In genomic region chr9:104746798-104747197, GRCh38 we compare ENCODE assay signal across 8 cellular contexts. TPM values are rescaled to one million over a fixed set of nuclear protein-coding genes. Genes with fewer than 3 reads are reported as not detected.
DNase-seq lines count a peak whose midpoint lies in the region; ATAC-seq lines count a peak whose summit lies in the region.

No MANE protein-coding gene starts in this region.

- WGBS in thymus, result 3% methylated on average over 1 of the region's 1 CpG

- H3K27me3 Mint-ChIP-seq in activated T-cell treated with anti-CD3 and anti-CD28 coated beads, Interleukin-2, amount 50 U/mL, for 24 hours, result no peaks in the 10 kb centered on the region
- no peaks in the 10 kb centered on the region for H3K27me3 Mint-ChIP-seq in activated naive CD8-positive, alpha-beta T cell

- H3K36me3 Mint-ChIP-seq in activated T-cell treated with anti-CD3 and anti-CD28 coated beads, Interleukin-2, amount 50 U/mL, for 24 hours (ENCODE audit: low read depth), result peaks cover 21% of the 10 kb centered on the region
- H3K36me3 Mint-ChIP-seq in activated naive CD8-positive, alpha-beta T cell, result peaks cover 3% of the 10 kb centered on the region

- H3K4me1 ChIP-seq in thymus (ENCODE audit: control insufficient read depth, insufficient read depth, low read length), result peaks cover 7% of the 10 kb centered on the region

- H3K27ac ChIP-seq in thymus (ENCODE audit: low read depth), result peak overlapping the region; percentile 92

- H3K4me3 Mint-ChIP-seq in activated T-cell treated with anti-CD3 and anti-CD28 coated beads, Interleukin-2, amount 50 U/mL, for 24 hours, result peak overlapping the region; percentile 98
- peak overlapping the region; percentile 99 for H3K4me3 Mint-ChIP-seq in activated naive CD8-positive, alpha-beta T cell

- H3K9me3 ChIP-seq in thymus (ENCODE audit: control insufficient read depth), result no peaks in the 10 kb centered on the region

- H3K9me3 Mint-ChIP-seq in activated T-cell treated with anti-CD3 and anti-CD28 coated beads, Interleukin-2, amount 50 U/mL, for 24 hours, result no peaks in the 10 kb centered on the region
- no peaks in the 10 kb centered on the region for H3K9me3 Mint-ChIP-seq in activated naive CD8-positive, alpha-beta T cell (ENCODE audit: low read depth)

- no peaks in the 10 kb centered on the region for H3K36me3 ChIP-seq in thymus (ENCODE audit: control insufficient read depth, insufficient read depth)

- DNase-seq in activated T-cell treated with anti-CD3 and anti-CD28 coated beads, Interleukin-2, amount 50 U/mL, for 24 hours, result no peak
- DNase-seq in activated T-cell treated with anti-CD3 and anti-CD28 coated beads for 4 hours (no peak), kidney tubule cell (ENCODE audit: low spot score) (peak; percentile 2), EL (no peak)
- no peak for DNase-seq in activated effector memory CD4-positive, alpha-beta T cell treated with anti-CD3 and anti-CD28 coated beads, Interleukin-2, amount 50 U/mL, for 16 hours

- H3K27me3 ChIP-seq in thymus (ENCODE audit: control insufficient read depth, insufficient read depth), result no peaks in the 10 kb centered on the region

- H3K4me1 Mint-ChIP-seq in activated T-cell treated with anti-CD3 and anti-CD28 coated beads, Interleukin-2, amount 50 U/mL, for 24 hours (ENCODE audit: low read depth), result peaks cover 29% of the 10 kb centered on the region
- peaks cover 19% of the 10 kb centered on the region for H3K4me1 Mint-ChIP-seq in activated naive CD8-positive, alpha-beta T cell (ENCODE audit: low read depth)

- peak overlapping the region; percentile 75 for H3K4me3 ChIP-seq in thymus (ENCODE audit: low read length)

- H3K27ac Mint-ChIP-seq in activated T-cell treated with anti-CD3 and anti-CD28 coated beads, Interleukin-2, amount 50 U/mL, for 24 hours, result peak overlapping the region; percentile 99
- H3K27ac Mint-ChIP-seq in activated naive CD8-positive, alpha-beta T cell, result peak overlapping the region; percentile 98

- no peak for ATAC-seq in GM19395 (IDR thresholded peaks at IDR 0.05; ENCODE audit: unreplicated experiment)

RNA-seq across cellular contexts. Expression of gene NIPSNAP3A, which starts 0.7 kb away (rescaled TPM):
- 25.1 TPM for polyA plus RNA-seq in thymus

RNA-seq across cellular contexts. Expression of gene NIPSNAP3B, which starts 17.1 kb away (rescaled TPM):
- polyA plus RNA-seq in thymus, result 2.9 TPM

RNA-seq across cellular contexts. Expression of gene OR13D1, which starts 52.5 kb away (rescaled TPM):
- not detected for polyA plus RNA-seq in thymus
